ENCODE assay signal across 16 cellular contexts in genomic region chr7:131336956-131337355, GRCh38. TPM values are rescaled to one million over a fixed set of nuclear protein-coding genes. Genes with fewer than 3 reads are reported as not detected.
DNase-seq lines count a peak whose midpoint lies in the region; ATAC-seq and TF ChIP-seq lines count a peak whose summit lies in the region.
"Had no signal": no experiment of that assay in that cellular context is flagged by ENCODE, and none has a peak within 500 bp of the region (broad histone marks: within the 10 kb centered on the region; RNA-seq: fewer than 3 reads in every experiment).

No MANE protein-coding gene starts in this region.

- H3F3A ChIP-seq in GM23248 (ENCODE audit: insufficient read depth) = 0 out of 2 replicates have a peak, but pooled peaks cover 8% of the 10 kb centered on the region

- CTCF ChIA-PET in A673 (lab: Charles Lee) = no interaction called here

- POLR2A ChIA-PET in A673 (lab: Charles Lee; ENCODE audit: low non-redundant PET) = no interaction called here

- H3K9ac ChIP-seq in GM23248 = no peak overlapping the region

- 98 to 100% methylated on average over 2 of the region's 2 CpGs for WGBS in GM23248 (ENCODE audit: low coverage in 1 of 2, low lambda C conversion rate in 2 of 2, missing lambda C conversion rate in 2 of 2), 2 experiments

- H3K4me3 ChIP-seq in A673 (ENCODE audit: low read depth, low read length, poor library complexity, severe bottlenecking) (no peak overlapping the region), GM23248 (no peak overlapping the region), epithelial cell of esophagus (ENCODE audit: low read length) (no peak overlapping the region), MG63 (no peak overlapping the region)
- H3K4me3 ChIP-seq: esophagus squamous epithelium, pancreas had no signal

- H3K27me3 ChIP-seq in A673 (replicated peaks; ENCODE audit: insufficient read depth, low read depth, low read length, poor library complexity) = no peaks in the 10 kb centered on the region
- no peaks in the 10 kb centered on the region for H3K27me3 ChIP-seq in GM23248 (replicated peaks; ENCODE audit: insufficient read depth)
- no peaks in the 10 kb centered on the region for H3K27me3 ChIP-seq in MG63
- H3K27me3 ChIP-seq: esophagus squamous epithelium, pancreas had no signal

- H3K4me1 ChIP-seq in A673 (ENCODE audit: insufficient read depth, low read length, poor library complexity, severe bottlenecking) = no peaks in the 10 kb centered on the region
- no peaks in the 10 kb centered on the region for H3K4me1 ChIP-seq in GM23248 (ENCODE audit: insufficient read depth)

- peaks cover 9% of the 10 kb centered on the region for H3K36me3 ChIP-seq in A673 (ENCODE audit: insufficient read depth, low read length, poor library complexity, severe bottlenecking)
- H3K36me3 ChIP-seq in GM23248 (ENCODE audit: low read depth) = peaks cover 9% of the 10 kb centered on the region
- H3K36me3 ChIP-seq in MG63 = peaks cover 16% of the 10 kb centered on the region
- H3K36me3 ChIP-seq: pancreas had no signal

- BruUV-seq in A673 (replicated peaks; lab: Mats Ljungman, UMichigan) = no TSS peak

- H3K4me2 ChIP-seq in GM23248 (ENCODE audit: unreplicated experiment) = no peak overlapping the region

- peaks cover 100% of the 10 kb centered on the region for H3K79me2 ChIP-seq in GM23248 (ENCODE audit: insufficient read depth)

- TF ChIP-seq CTCF in A673 (conservative IDR thresholded peaks at IDR 0.05; ENCODE audit: low read depth, low read length) (no peak), epithelial cell of esophagus (IDR thresholded peaks at IDR 0.05; ENCODE audit: insufficient read depth, low read depth, low read length, missing control alignments) (no peak)

- H3K9me3 ChIP-seq in A673 (ENCODE audit: low read depth, low read length, poor library complexity, severe bottlenecking) (peaks cover 42% of the 10 kb centered on the region), GM23248 (ENCODE audit: low read depth) (no peaks in the 10 kb centered on the region), MG63 (peaks cover 8% of the 10 kb centered on the region; the same call in 1 of the 2 replicates)

- peak; percentile 40 for DNase-seq in A673 (ENCODE audit: low spot score)
- peak; percentile 54 for DNase-seq in GM23248
- peak; percentile 29 for DNase-seq in epithelial cell of esophagus (ENCODE audit: low read depth)
- DNase-seq in midbrain (lab: John Stamatoyannopoulos, UW) = no peak
- no peak for DNase-seq in MG63
- no peak for DNase-seq in activated naive CD4-positive, alpha-beta T cell (lab: John Stamatoyannopoulos, UW)
- no peak for DNase-seq in hepatic stellate cell (ENCODE audit: low spot score)
- DNase-seq: activated CD8-positive, alpha-beta memory T cell treated with anti-CD3 and anti-CD28 coated beads for 24 hours; activated gamma-delta T cell treated with Interleukin-2 at 50 U/mL for 16 hours; central memory CD4-positive, alpha-beta T cell; esophagus squamous epithelium; pancreas; stimulated activated CD4-positive, alpha-beta T cell treated with anti-CD3 and anti-CD28 coated beads, Interleukin-12 subunit alpha, Interleukin-12 subunit beta, amount 100 ng/mL, for 4 hours had no signal

- H2AFZ ChIP-seq in GM23248 = no peak overlapping the region

- in situ Hi-C loops in GM23248 (cut with MboI) = no loop called here

- peaks cover 15% of the 10 kb centered on the region; the same call in 1 of the 2 replicates for H4K20me1 ChIP-seq in GM23248 (ENCODE audit: insufficient read depth)

- intact Hi-C loops in A673 (cut with micrococcal nuclease; ENCODE audit: unreplicated experiment) = no loop called here

- no peak for ATAC-seq in SK-N-SH treated with all-trans-retinoic acid at 6 μM for 48 hours
- ATAC-seq: Panc1, pancreas had no signal

- H3K27ac ChIP-seq in A673 (ENCODE audit: low read depth, low read length, poor library complexity, severe bottlenecking) = no peak overlapping the region
- H3K27ac ChIP-seq in GM23248 = no peak overlapping the region
- H3K27ac ChIP-seq: C4-2B, esophagus squamous epithelium, pancreas had no signal

- H3K9me2 ChIP-seq in GM23248 (ENCODE audit: insufficient read depth) = no peaks in the 10 kb centered on the region; the same call in 1 of the 2 replicates

TF ChIP-seq in SK-N-SH treated with all-trans-retinoic acid at 6 μM for 48 hours, 23 proteins besides CTCF, POLR2A, EP300 and RAD21:
- TF ChIP-seq ZFP30 (CRISPR knock-in tag; IDR thresholded peaks at IDR 0.05) (peak; percentile 61), ESRRG (CRISPR knock-in tag; IDR thresholded peaks at IDR 0.05) (no peak), TOX (CRISPR knock-in tag; IDR thresholded peaks at IDR 0.05; ENCODE audit: borderline replicate concordance) (no peak), CREB5 (CRISPR knock-in tag; IDR thresholded peaks at IDR 0.05; ENCODE audit: low read depth) (no peak), ZNF70 (CRISPR knock-in tag; IDR thresholded peaks at IDR 0.05) (no peak), POU6F1 (CRISPR knock-in tag; IDR thresholded peaks at IDR 0.05; ENCODE audit: borderline replicate concordance, low read depth) (0 out of 2 replicates have a peak, but pooled peaks have one; percentile 72), CSDC2 (CRISPR knock-in tag; IDR thresholded peaks at IDR 0.05) (no peak), ZNF8 (CRISPR knock-in tag; IDR thresholded peaks at IDR 0.05) (no peak), TSHZ2 (CRISPR knock-in tag; IDR thresholded peaks at IDR 0.05) (no peak), ARNTL (CRISPR knock-in tag; IDR thresholded peaks at IDR 0.05; ENCODE audit: borderline replicate concordance, low read depth) (no peak), CSRNP3 (CRISPR knock-in tag; IDR thresholded peaks at IDR 0.05) (no peak), PPARA (CRISPR knock-in tag; IDR thresholded peaks at IDR 0.05; ENCODE audit: borderline replicate concordance) (no peak)

RNA-seq across cellular contexts. Expression of gene MKLN1, which starts 9.3 kb away (rescaled TPM):
- 83.5 and 90.2 TPM in 2 replicates for total RNA-seq in A673 (2021)
- total RNA-seq in GM23248 (2014; rRNA removed; shearing (Covaris generic)) = 30.2 and 35.7 TPM in 2 replicates
- polyA plus RNA-seq in GM23248 (2016; fragmentation: Nextera tagmentation; extraction: Ambion mirVana) = 26.4 and 32.1 TPM in 2 replicates
- 14.9 and 15.1 TPM in 2 replicates for total RNA-seq in MG63 (2014; rRNA removed; shearing (Covaris generic); ENCODE audit: low replicate concordance)

Comparison
In these comparisons a context has a peak if more than half of its experiments do, and no peak if none do; other contexts are left out.
1. DNase-seq: peak in A673 (single experiment), GM23248 (single experiment) and epithelial cell of esophagus (single experiment); none in midbrain (single experiment), MG63 (single experiment), activated naive CD4-positive, alpha-beta T cell (0 of 4) and hepatic stellate cell (single experiment).